Comparison of ENCODE assay signal across 1 cellular context in the genomic region with DNA sequence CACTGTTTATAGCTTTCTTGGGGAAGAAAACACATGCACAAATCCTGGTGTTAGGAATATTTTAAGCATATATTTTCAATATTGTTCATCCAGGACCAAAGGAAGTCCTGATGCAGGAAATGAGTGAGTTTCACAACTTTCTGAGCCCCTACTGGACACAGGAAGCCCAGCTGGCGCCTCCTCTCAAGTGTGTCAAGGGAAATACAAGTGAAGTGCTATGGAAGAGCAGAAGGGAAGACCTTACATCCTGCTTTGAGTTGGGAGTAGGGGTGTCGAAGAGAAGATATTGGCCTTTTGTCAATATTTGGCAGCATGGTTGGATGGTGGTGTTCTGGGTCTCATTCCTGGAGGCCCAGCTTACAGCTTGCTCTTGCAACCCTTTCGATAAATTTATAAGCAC.
TF ChIP-seq lines count a peak whose summit lies in the region.

No MANE protein-coding gene starts in this region.

TF ChIP-seq in IMR-90, 13 proteins besides CTCF, POLR2A, EP300 and RAD21:
- TF ChIP-seq, protein P1, sequence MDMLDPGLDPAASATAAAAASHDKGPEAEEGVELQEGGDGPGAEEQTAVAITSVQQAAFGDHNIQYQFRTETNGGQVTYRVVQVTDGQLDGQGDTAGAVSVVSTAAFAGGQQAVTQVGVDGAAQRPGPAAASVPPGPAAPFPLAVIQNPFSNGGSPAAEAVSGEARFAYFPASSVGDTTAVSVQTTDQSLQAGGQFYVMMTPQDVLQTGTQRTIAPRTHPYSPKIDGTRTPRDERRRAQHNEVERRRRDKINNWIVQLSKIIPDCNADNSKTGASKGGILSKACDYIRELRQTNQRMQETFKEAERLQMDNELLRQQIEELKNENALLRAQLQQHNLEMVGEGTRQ (IDR thresholded peaks at IDR 0.05; ENCODE audit: low read depth, low read length), result no peak
- TF ChIP-seq SMC3 (IDR thresholded peaks at IDR 0.05; ENCODE audit: low read depth, low read length) (no peak), NFE2L2 (IDR thresholded peaks at IDR 0.05; ENCODE audit: low read depth, low read length) (no peak), MXI1 (IDR thresholded peaks at IDR 0.05; ENCODE audit: borderline replicate concordance, low read depth, low read length) (no peak), CHD1 (IDR thresholded peaks at IDR 0.05; ENCODE audit: low read depth, low read length) (no peak), MAFK (IDR thresholded peaks at IDR 0.05; ENCODE audit: low read depth, low read length) (no peak), CEBPB (IDR thresholded peaks at IDR 0.05; ENCODE audit: low read depth, low read length) (no peak), BHLHE40 (IDR thresholded peaks at IDR 0.05; ENCODE audit: low read depth, low read length) (no peak), RCOR1 (IDR thresholded peaks at IDR 0.05; ENCODE audit: insufficient replicate concordance, low read length) (no peak), FOS (IDR thresholded peaks at IDR 0.05; ENCODE audit: low read depth, low read length) (no peak), MAZ (IDR thresholded peaks at IDR 0.05; ENCODE audit: borderline replicate concordance, low read depth, low read length) (no peak)
- TF ChIP-seq, protein P2, sequence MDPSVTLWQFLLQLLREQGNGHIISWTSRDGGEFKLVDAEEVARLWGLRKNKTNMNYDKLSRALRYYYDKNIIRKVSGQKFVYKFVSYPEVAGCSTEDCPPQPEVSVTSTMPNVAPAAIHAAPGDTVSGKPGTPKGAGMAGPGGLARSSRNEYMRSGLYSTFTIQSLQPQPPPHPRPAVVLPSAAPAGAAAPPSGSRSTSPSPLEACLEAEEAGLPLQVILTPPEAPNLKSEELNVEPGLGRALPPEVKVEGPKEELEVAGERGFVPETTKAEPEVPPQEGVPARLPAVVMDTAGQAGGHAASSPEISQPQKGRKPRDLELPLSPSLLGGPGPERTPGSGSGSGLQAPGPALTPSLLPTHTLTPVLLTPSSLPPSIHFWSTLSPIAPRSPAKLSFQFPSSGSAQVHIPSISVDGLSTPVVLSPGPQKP (IDR thresholded peaks at IDR 0.05; ENCODE audit: borderline replicate concordance, low read depth, low read length), result no peak
TF ChIP-seq in IMR-90: peak in this region for 0.
